8 cellular contexts compared by ENCODE assay signal in genomic region chr4:186719925-186720694, GRCh38. TPM values are rescaled to one million over a fixed set of nuclear protein-coding genes. Genes with fewer than 3 reads are reported as not detected.
DNase-seq lines count a peak whose midpoint lies in the region; ATAC-seq and TF ChIP-seq lines count a peak whose summit lies in the region.

No MANE protein-coding gene starts in this region.

- peaks cover 52% of the 10 kb centered on the region for H3K4me1 ChIP-seq in HUES64 (ENCODE audit: insufficient read depth, low read length)
- peaks cover 0 to 21% (median 9%) of the 10 kb centered on the region in 4 donors for H3K4me1 ChIP-seq in liver (ENCODE audit: control insufficient read depth in 4 of 4, insufficient read depth in 4 of 4, low read length in 3 of 4)

- H3K36me3 ChIP-seq in HUES64 (ENCODE audit: insufficient read depth, low read length), result no peaks in the 10 kb centered on the region
- H3K36me3 ChIP-seq in liver (ENCODE audit: control insufficient read depth in 4 of 4, insufficient read depth in 3 of 4, low read depth in 1 of 4, low read length in 3 of 4), result no peaks in the 10 kb centered on the region

- no peak overlapping the region for H3K27ac Mint-ChIP-seq in nephron progenitor cell

- H3K4me3 Mint-ChIP-seq in nephron progenitor cell, result no peak overlapping the region

- no peak overlapping the region for H3K27ac ChIP-seq in HUES64 (ENCODE audit: low read depth, low read length)
- no peak overlapping the region for H3K27ac ChIP-seq in liver (ENCODE audit: low read depth in 1 of 2, low read length in 2 of 2)

- WGBS in HUES64, result 65% methylated on average over 4 of the region's 4 CpGs
- WGBS in liver, result 82% methylated on average over 4 of the region's 4 CpGs

- H3K4me3 ChIP-seq in HUES64 (ENCODE audit: low read length) (peak overlapping the region; percentile 5; the same call in 1 of the 2 replicates), astrocyte of the cerebellum (ENCODE audit: low read depth, low read length) (no peak overlapping the region), liver (ENCODE audit: low read depth in 1 of 3, low read length in 3 of 3) (no peak overlapping the region)

- in situ Hi-C loops in astrocyte of the cerebellum (cut with HindIII; ENCODE audit: low sequenced_read_pairs), result loop anchor here (5.0 kb wide), 1 partner anchor 48 kb away; no protein-coding TSS in a partner anchor

- peak; percentile 66 for DNase-seq in DMS53 (lab: John Stamatoyannopoulos, UW)
- DNase-seq in astrocyte of the cerebellum (ENCODE audit: low read depth), result peak; percentile 15
- no peak for DNase-seq in GDM1 (lab: John Stamatoyannopoulos, UW)
- no peak for DNase-seq in nephron progenitor cell
- DNase-seq in activated T-cell treated with anti-CD3 and anti-CD28 coated beads for 4 hours, result no peak

- TF ChIP-seq RAD21 in liver (IDR thresholded peaks at IDR 0.05), result peak; percentile 70 to 71

- peaks cover 11% of the 10 kb centered on the region for H3K4me1 Mint-ChIP-seq in nephron progenitor cell

- H3K27me3 ChIP-seq in HUES64 (ENCODE audit: insufficient read depth, low read length), result no peaks in the 10 kb centered on the region
- H3K27me3 ChIP-seq in liver (ENCODE audit: control insufficient read depth in 4 of 4, insufficient read depth in 4 of 4, low read length in 3 of 4), result no peaks in the 10 kb centered on the region

- ATAC-seq in HG03469 (IDR thresholded peaks at IDR 0.05; ENCODE audit: unreplicated experiment), result no peak

- no peaks in the 10 kb centered on the region for H3K36me3 Mint-ChIP-seq in nephron progenitor cell (ENCODE audit: low read depth)

- no peaks in the 10 kb centered on the region; the same call in 1 of the 2 replicates for H3K9me3 ChIP-seq in HUES64 (ENCODE audit: insufficient read depth, low read depth, low read length)
- H3K9me3 ChIP-seq in liver (ENCODE audit: control insufficient read depth in 4 of 4, low read length in 3 of 4), result peaks cover under 1 to 15% (median 4%) of the 10 kb centered on the region in 4 donors

- peaks cover 16% of the 10 kb centered on the region for H3K9me3 Mint-ChIP-seq in nephron progenitor cell

- H3K9ac ChIP-seq in HUES64 (ENCODE audit: low read depth, low read length) (no peak overlapping the region), liver (ENCODE audit: low read depth in 1 of 2, low read length in 2 of 2) (no peak overlapping the region)

- peaks cover 4% of the 10 kb centered on the region for H3K27me3 Mint-ChIP-seq in nephron progenitor cell (ENCODE audit: low read depth, poor library complexity)

- TF ChIP-seq CTCF in astrocyte of the cerebellum (IDR thresholded peaks at IDR 0.05; ENCODE audit: low read depth, low read length, missing control alignments) (peak; percentile 32), liver (IDR thresholded peaks at IDR 0.05; ENCODE audit: low read depth, low read length, missing input control) (peak; percentile 40), nephron progenitor cell (IDR thresholded peaks at IDR 0.05) (no peak)

TF ChIP-seq in liver, 16 proteins besides CTCF, POLR2A, EP300 and RAD21:
- no peak for TF ChIP-seq YY1 (IDR thresholded peaks at IDR 0.05)
- TF ChIP-seq FOXA1 (IDR thresholded peaks at IDR 0.05), result no peak
- TF ChIP-seq REST (IDR thresholded peaks at IDR 0.05), result no peak
- TF ChIP-seq NR2F2 (IDR thresholded peaks at IDR 0.05), result no peak
- no peak for TF ChIP-seq ZBTB33 (IDR thresholded peaks at IDR 0.05)
- no peak for TF ChIP-seq FOXA2 (IDR thresholded peaks at IDR 0.05)
- TF ChIP-seq HNF4A (conservative IDR thresholded peaks at IDR 0.05), result no peak
- TF ChIP-seq RXRA (IDR thresholded peaks at IDR 0.05), result no peak
- TF ChIP-seq HNF4G (IDR thresholded peaks at IDR 0.05), result no peak

RNA-seq across cellular contexts. Expression of gene FAT1, which starts 3.5 kb away (rescaled TPM):
- polyA plus RNA-seq in HUES64 (2013, experiment 1 of 2), result 50.1 TPM
- polyA plus RNA-seq in HUES64 (2013, experiment 2 of 2), result 58.0 TPM
- 10 to 100 TPM; 44.4 to 48.0 TPM for total RNA-seq in liver
- polyA plus RNA-seq in liver, result 10 to 100 TPM in 1 of 2 donors, 1 to 10 TPM in 1; 10.0 to 15.6 TPM

Comparison
In these comparisons a context has a peak if more than half of its experiments do, and no peak if none do; other contexts are left out.
1. DNase-seq: peak in DMS53 (single experiment) and astrocyte of the cerebellum (single experiment); none in GDM1 (single experiment), nephron progenitor cell (single experiment) and activated T-cell treated with anti-CD3 and anti-CD28 coated beads for 4 hours (single experiment).